ENCODE assay signal across 8 cellular contexts in genomic region chr2:11863513-11864328, GRCh38.
DNase-seq lines count a peak whose midpoint lies in the region; ATAC-seq, FAIRE-seq and TF ChIP-seq lines count a peak whose summit lies in the region.

No MANE protein-coding gene starts in this region.

- H3K27me3 ChIP-seq in foreskin keratinocyte (peaks cover 5% of the 10 kb centered on the region), osteoblast (ENCODE audit: insufficient read depth, low read length) (no peaks in the 10 kb centered on the region), thoracic aorta (replicated peaks; ENCODE audit: insufficient read depth) (no peaks in the 10 kb centered on the region)

- no peaks in the 10 kb centered on the region for H3K79me2 ChIP-seq in osteoblast (ENCODE audit: insufficient read depth, low read length)

- in situ Hi-C loops in ACHN (cut with HindIII; ENCODE audit: low pct_ligation_motif_present, low pct_unique_long_range_greater_than_20kb, low sequenced_read_pairs), result no loop called here

- TF ChIP-seq CTCF in foreskin keratinocyte (conservative IDR thresholded peaks at IDR 0.05), result peak; percentile 95
- TF ChIP-seq CTCF in osteoblast (IDR thresholded peaks at IDR 0.05; ENCODE audit: extremely low read depth, low read depth, low read length), result peak; percentile 92
- peak; percentile 97 for TF ChIP-seq CTCF in thoracic aorta (IDR thresholded peaks at IDR 0.05)

- no peaks in the 10 kb centered on the region for H3K9me3 ChIP-seq in osteoblast (ENCODE audit: low read depth, low read length)
- no peaks in the 10 kb centered on the region for H3K9me3 ChIP-seq in thoracic aorta

- ATAC-seq in foreskin keratinocyte (peak; percentile 90), thoracic aorta (ENCODE audit: insufficient number of reproducible peaks, low FRiP score, low read depth) (peak; percentile 89)

- H3K27ac ChIP-seq in foreskin keratinocyte, result no peak overlapping the region
- H3K27ac ChIP-seq in osteoblast (ENCODE audit: low read depth, low read length), result peak overlapping the region; percentile 63
- peak overlapping the region in 1 of 2 donors; percentile 18 for H3K27ac ChIP-seq in thoracic aorta

- peak; percentile 73 for FAIRE-seq in GM18507 (lab: Jason Lieb, UNC)

- H2AFZ ChIP-seq in osteoblast (ENCODE audit: low read length), result peak overlapping the region; percentile 80

- DNase-seq in ACHN (peak; percentile 71), GM18507 (ENCODE audit: extremely low spot score, insufficient read length, low read depth) (peak; percentile 57), HK-2 (ENCODE audit: unreplicated experiment) (peak; percentile 83), RPMI7951 (ENCODE audit: low read depth) (peak; percentile 99), foreskin keratinocyte (peak; percentile 39 to 71), osteoblast (ENCODE audit: insufficient read length, low spot score, missing footprints) (peak; percentile 99), thoracic aorta (ENCODE audit: low spot score) (peak; percentile 78)
- peak; percentile 48 for DNase-seq in activated T-helper 9 cell treated with anti-CD3 and anti-CD28 coated beads, Interleukin-2, amount 50 U/mL, for 16 hours (ENCODE audit: low read depth)

- no peaks in the 10 kb centered on the region for H4K20me1 ChIP-seq in osteoblast (ENCODE audit: insufficient read depth, low read length)

- H3K36me3 ChIP-seq in osteoblast (ENCODE audit: insufficient read depth, low read length), result no peaks in the 10 kb centered on the region
- H3K36me3 ChIP-seq in thoracic aorta, result no peaks in the 10 kb centered on the region

- no peaks in the 10 kb centered on the region for H3K4me1 ChIP-seq in foreskin keratinocyte
- peaks cover 9% of the 10 kb centered on the region for H3K4me1 ChIP-seq in osteoblast (ENCODE audit: insufficient read depth, low read length)
- H3K4me1 ChIP-seq in thoracic aorta (ENCODE audit: control insufficient read depth in 1 of 2, low read depth in 2 of 2), result peaks cover 0 to 5% of the 10 kb centered on the region in 2 donors

- H3K4me2 ChIP-seq in osteoblast (ENCODE audit: insufficient read depth, low read length), result peak overlapping the region; percentile 72

- H3K4me3 ChIP-seq in osteoblast (ENCODE audit: insufficient read depth, low read length) (peak overlapping the region; percentile 44), thoracic aorta (peak overlapping the region; percentile 51)

Comparison
In these comparisons a context has a peak if more than half of its experiments do, and no peak if none do; other contexts are left out.
1. DNase-seq: peak in every context shown above with its lines; median percentile 99 in RPMI7951; 99 in osteoblast; 83 in HK-2; 78 in thoracic aorta; 71 in ACHN; 57 in GM18507; 55 in foreskin keratinocyte; 48 in activated T-helper 9 cell treated with anti-CD3 and anti-CD28 coated beads, Interleukin-2, amount 50 U/mL, for 16 hours.